10 cellular contexts compared by ENCODE assay signal in the genomic region with DNA sequence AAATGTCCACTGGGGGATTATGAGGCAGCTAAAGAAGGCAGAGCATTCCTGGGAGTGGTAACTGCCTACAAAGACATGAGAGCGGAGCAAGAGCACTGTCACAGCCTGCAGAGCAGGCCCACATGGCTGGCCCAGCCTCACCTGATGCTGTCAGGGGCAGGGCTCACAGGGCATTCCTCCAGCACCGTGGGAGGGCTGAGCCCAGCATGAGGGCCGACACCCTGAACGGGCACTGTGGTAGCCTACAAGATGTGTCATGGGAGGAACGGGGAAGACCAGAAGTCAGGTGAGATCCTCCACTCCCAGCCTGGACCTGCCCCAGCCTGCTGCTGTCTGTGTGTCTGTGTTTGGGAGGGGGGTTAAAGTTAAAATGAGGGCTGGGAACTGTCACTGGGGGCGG. TPM values are rescaled to one million over a fixed set of nuclear protein-coding genes. Genes with fewer than 3 reads are reported as not detected.
DNase-seq lines count a peak whose midpoint lies in the region; ATAC-seq and TF ChIP-seq lines count a peak whose summit lies in the region.
"Had no signal": no experiment of that assay in that cellular context is flagged by ENCODE, and none has a peak within 500 bp of the region (broad histone marks: within the 10 kb centered on the region; RNA-seq: fewer than 3 reads in every experiment).

No MANE protein-coding gene starts in this region.

- 66 to 68% methylated on average over 6 of the region's 6 CpGs for WGBS in heart right ventricle, 2 donors
- 60% methylated on average over 6 of the region's 6 CpGs for WGBS in prostate gland

- POLR2A ChIA-PET in HCT116 (lab: Charles Lee) = no interaction called here
- POLR2A ChIA-PET in activated CD4-positive, alpha-beta memory T cell treated with anti-CD3 and anti-CD28 coated beads for 36 hours (lab: Charles Lee) = interaction anchor here (1.0 to 3.1 kb wide), 5 partner anchors 10 to 42 kb away, joined by 3 to 29 read pairs (median 13); partner anchors contain the start of gene NBEAL2

- peaks cover 34% of the 10 kb centered on the region; the same call in 1 of the 2 replicates for H4K20me1 ChIP-seq in HCT116 (ENCODE audit: insufficient read depth)

- H3K4me1 Mint-ChIP-seq in activated CD4-positive, alpha-beta memory T cell treated with anti-CD3 and anti-CD28 coated beads for 36 hours (ENCODE audit: low read depth) = peaks cover 71% of the 10 kb centered on the region

- CTCF ChIA-PET in HCT116 (lab: Charles Lee) = interaction anchor here (1.8 kb wide), 1 partner anchor 22 kb away, joined by 4 read pairs; no protein-coding TSS in a partner anchor
- CTCF ChIA-PET in activated CD4-positive, alpha-beta memory T cell treated with anti-CD3 and anti-CD28 coated beads for 36 hours (lab: Charles Lee) = interaction anchor here (1.8 to 2.7 kb wide), 2 partner anchors 13 to 53 kb away, joined by 4 to 9 read pairs; no protein-coding TSS in a partner anchor

- no peak overlapping the region for H3K4me3 Mint-ChIP-seq in activated CD4-positive, alpha-beta memory T cell treated with anti-CD3 and anti-CD28 coated beads for 36 hours

- DNase-seq in HCT116 (ENCODE audit: low read depth, low spot score) = no peak
- DNase-seq in activated CD4-positive, alpha-beta memory T cell treated with anti-CD3 and anti-CD28 coated beads for 36 hours = no peak
- no peak for DNase-seq in heart right ventricle
- no peak for DNase-seq in prostate gland (ENCODE audit: low spot score)
- no peak for DNase-seq in SHP77 (lab: John Stamatoyannopoulos, UW)
- DNase-seq in GM20000 (ENCODE audit: low spot score) = no peak
- DNase-seq: EL, NCI-H2171 treated with DMSO at 0.1 percent for 48 hours had no signal

- peak overlapping the region; percentile 21 for H3K9ac ChIP-seq in HCT116 (ENCODE audit: low read length)

- peaks cover 68 to 89% of the 10 kb centered on the region in 2 experiments for H3K4me1 ChIP-seq in HCT116 (ENCODE audit: control insufficient read depth in 1 of 2, insufficient read depth in 2 of 2, low read length in 2 of 2)
- peaks cover 45 to 97% (median 87%) of the 10 kb centered on the region in 9 donors for H3K4me1 ChIP-seq in heart right ventricle
- peaks cover 25% of the 10 kb centered on the region for H3K4me1 ChIP-seq in prostate gland (replicated peaks)

- TF ChIP-seq CTCF in HCT116 (IDR thresholded peaks at IDR 0.05 in 2 of 3, conservative IDR thresholded peaks at IDR 0.05 in 1 of 3; ENCODE audit: borderline replicate concordance in 1 of 3, insufficient read depth in 1 of 3, low read depth in 2 of 3, low read length in 2 of 3) = no peak
- TF ChIP-seq CTCF in heart right ventricle (IDR thresholded peaks at IDR 0.05) = no peak
- TF ChIP-seq CTCF in prostate gland (IDR thresholded peaks at IDR 0.05) = no peak
- no peak for TF ChIP-seq CTCF in GM20000 (IDR thresholded peaks at IDR 0.05; ENCODE audit: extremely low read depth, missing control alignments)

- RAD21 ChIA-PET in HCT116 (lab: Charles Lee; ENCODE audit: low non-redundant PET in 1 of 2, low total read pairs in 2 of 2, uncharacterized antibody in 2 of 2, unreplicated experiment in 2 of 2) = interaction anchor here in 1 of 2 experiments (0.7 kb wide), 1 partner anchor 23 kb away, joined by 3 read pairs; no protein-coding TSS in a partner anchor

- no peaks in the 10 kb centered on the region for H3K9me3 Mint-ChIP-seq in activated CD4-positive, alpha-beta memory T cell treated with anti-CD3 and anti-CD28 coated beads for 36 hours

- no peak overlapping the region for H3K27ac ChIP-seq in HCT116 (ENCODE audit: low read depth, low read length)
- peak overlapping the region in 8 of 10 donors; percentile 69 to 92 (median 84) for H3K27ac ChIP-seq in heart right ventricle
- no peak overlapping the region for H3K27ac ChIP-seq in prostate gland

- TF ChIP-seq POLR2A in HCT116 (IDR thresholded peaks at IDR 0.05; ENCODE audit: borderline replicate concordance, extremely low read depth, insufficient read depth, insufficient read length) (no peak), prostate gland (IDR thresholded peaks at IDR 0.05) (peak; percentile 30)

- H3K9me3 ChIP-seq in HCT116 (ENCODE audit: control insufficient read depth in 1 of 2, insufficient read depth in 1 of 2, low read depth in 1 of 2, low read length in 2 of 2) = no peaks in the 10 kb centered on the region
- no peaks in the 10 kb centered on the region for H3K9me3 ChIP-seq in heart right ventricle
- H3K9me3 ChIP-seq in prostate gland = no peaks in the 10 kb centered on the region

- BruUV-seq in HCT116 (replicated peaks; lab: Mats Ljungman, UMichigan) = no TSS peak

- peak overlapping the region; percentile 64 for H3K4me2 ChIP-seq in HCT116 (ENCODE audit: low read length)

- no peaks in the 10 kb centered on the region for H3K27me3 ChIP-seq in HCT116 (ENCODE audit: insufficient read depth, low read length)
- no peaks in the 10 kb centered on the region for H3K27me3 ChIP-seq in heart right ventricle
- no peaks in the 10 kb centered on the region for H3K27me3 ChIP-seq in prostate gland (replicated peaks; ENCODE audit: insufficient read depth)

- peaks cover 100% of the 10 kb centered on the region for H3K79me2 ChIP-seq in HCT116 (ENCODE audit: insufficient read depth, low read length)

- peak overlapping the region; percentile 95 for H3K27ac Mint-ChIP-seq in activated CD4-positive, alpha-beta memory T cell treated with anti-CD3 and anti-CD28 coated beads for 36 hours

- H3K9me2 ChIP-seq in HCT116 (ENCODE audit: insufficient read depth) = no peaks in the 10 kb centered on the region

- no peak overlapping the region for H2AFZ ChIP-seq in HCT116 (ENCODE audit: low read depth, low read length, poor library complexity, severe bottlenecking)

- no peak overlapping the region for H3K4me3 ChIP-seq in HCT116 (replicated peaks in 1 of 2; ENCODE audit: low read depth in 1 of 2, low read length in 2 of 2)
- H3K4me3 ChIP-seq in heart right ventricle = no peak overlapping the region
- H3K4me3 ChIP-seq in prostate gland = no peak overlapping the region

- TF ChIP-seq RAD21 in HCT116 (IDR thresholded peaks at IDR 0.05; ENCODE audit: low read depth) = no peak

- H3K27me3 Mint-ChIP-seq in activated CD4-positive, alpha-beta memory T cell treated with anti-CD3 and anti-CD28 coated beads for 36 hours = no peaks in the 10 kb centered on the region

- intact Hi-C loops in HCT116 (cut with micrococcal nuclease) = no loop called here
- intact Hi-C loops in activated CD4-positive, alpha-beta memory T cell treated with anti-CD3 and anti-CD28 coated beads for 36 hours (cut with micrococcal nuclease) = loop anchor here (10.0 kb wide), 1 partner anchor 218 kb away; the partner anchor contains the start of gene SETD2
- intact Hi-C loops in heart right ventricle (cut with DNase I) = no loop called here
- intact Hi-C loops in prostate gland (cut with DNase I) = no loop called here

- H3K36me3 ChIP-seq in HCT116 (ENCODE audit: control insufficient read depth in 1 of 2, insufficient read depth in 2 of 2, low read length in 2 of 2) = peaks cover 0 to 9% of the 10 kb centered on the region in 2 experiments; a peak in 1 of 4 replicates
- H3K36me3 ChIP-seq in heart right ventricle = peaks cover 0 to 32% (median 0%) of the 10 kb centered on the region in 9 donors
- H3K36me3 ChIP-seq in prostate gland = no peaks in the 10 kb centered on the region

- H3K36me3 Mint-ChIP-seq in activated CD4-positive, alpha-beta memory T cell treated with anti-CD3 and anti-CD28 coated beads for 36 hours = peaks cover 9% of the 10 kb centered on the region

- ATAC-seq in HCT116 (peak; percentile 7; the same call in 1 of the 2 replicates), heart right ventricle (no peak), GM18502 (IDR thresholded peaks at IDR 0.05; ENCODE audit: poor library complexity, unreplicated experiment) (no peak), HG03520 (IDR thresholded peaks at IDR 0.05; ENCODE audit: unreplicated experiment) (no peak)

TF ChIP-seq in HCT116, 20 proteins besides CTCF, POLR2A, EP300 and RAD21 (continues in another document):
- TF ChIP-seq, protein P1, sequence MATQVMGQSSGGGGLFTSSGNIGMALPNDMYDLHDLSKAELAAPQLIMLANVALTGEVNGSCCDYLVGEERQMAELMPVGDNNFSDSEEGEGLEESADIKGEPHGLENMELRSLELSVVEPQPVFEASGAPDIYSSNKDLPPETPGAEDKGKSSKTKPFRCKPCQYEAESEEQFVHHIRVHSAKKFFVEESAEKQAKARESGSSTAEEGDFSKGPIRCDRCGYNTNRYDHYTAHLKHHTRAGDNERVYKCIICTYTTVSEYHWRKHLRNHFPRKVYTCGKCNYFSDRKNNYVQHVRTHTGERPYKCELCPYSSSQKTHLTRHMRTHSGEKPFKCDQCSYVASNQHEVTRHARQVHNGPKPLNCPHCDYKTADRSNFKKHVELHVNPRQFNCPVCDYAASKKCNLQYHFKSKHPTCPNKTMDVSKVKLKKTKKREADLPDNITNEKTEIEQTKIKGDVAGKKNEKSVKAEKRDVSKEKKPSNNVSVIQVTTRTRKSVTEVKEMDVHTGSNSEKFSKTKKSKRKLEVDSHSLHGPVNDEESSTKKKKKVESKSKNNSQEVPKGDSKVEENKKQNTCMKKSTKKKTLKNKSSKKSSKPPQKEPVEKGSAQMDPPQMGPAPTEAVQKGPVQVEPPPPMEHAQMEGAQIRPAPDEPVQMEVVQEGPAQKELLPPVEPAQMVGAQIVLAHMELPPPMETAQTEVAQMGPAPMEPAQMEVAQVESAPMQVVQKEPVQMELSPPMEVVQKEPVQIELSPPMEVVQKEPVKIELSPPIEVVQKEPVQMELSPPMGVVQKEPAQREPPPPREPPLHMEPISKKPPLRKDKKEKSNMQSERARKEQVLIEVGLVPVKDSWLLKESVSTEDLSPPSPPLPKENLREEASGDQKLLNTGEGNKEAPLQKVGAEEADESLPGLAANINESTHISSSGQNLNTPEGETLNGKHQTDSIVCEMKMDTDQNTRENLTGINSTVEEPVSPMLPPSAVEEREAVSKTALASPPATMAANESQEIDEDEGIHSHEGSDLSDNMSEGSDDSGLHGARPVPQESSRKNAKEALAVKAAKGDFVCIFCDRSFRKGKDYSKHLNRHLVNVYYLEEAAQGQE (IDR thresholded peaks at IDR 0.05; ENCODE audit: low read depth) = no peak
- no peak for TF ChIP-seq ZNF274 (IDR thresholded peaks at IDR 0.05; ENCODE audit: low read depth, low read length)
- no peak for TF ChIP-seq ELF1 (IDR thresholded peaks at IDR 0.05; ENCODE audit: borderline replicate concordance, low read depth)
- no peak for TF ChIP-seq EZH2 (IDR thresholded peaks at IDR 0.05)

RNA-seq across cellular contexts. Expression of gene CCDC12, which starts 30.1 kb away (rescaled TPM):
- total RNA-seq in HCT116 (2021; ENCODE audit: unreplicated experiment) (46.5 TPM), heart right ventricle (10 to 100 TPM; 28.8 to 39.9 (median 33.3) TPM), prostate gland (10 to 100 TPM; 34.6 to 78.7 TPM)
- polyA plus RNA-seq in HCT116 (2012) = 53.5 and 55.3 TPM in 2 replicates
- total RNA-seq in activated CD4-positive, alpha-beta memory T cell treated with anti-CD3 and anti-CD28 coated beads for 36 hours = 10 to 100 TPM; 44.3 to 49.9 TPM
- polyA plus RNA-seq in heart right ventricle = 100 to 1,000 TPM in 1 of 2 donors, 10 to 100 TPM in 1; 86.1 to 137 TPM

RNA-seq across cellular contexts. Expression of gene NBEAL2, which starts 33.0 kb away (rescaled TPM):
- total RNA-seq in HCT116 (2021; ENCODE audit: unreplicated experiment) = 72.9 TPM
- polyA plus RNA-seq in HCT116 (2012) = 55.2 and 61.9 TPM in 2 replicates
- total RNA-seq in activated CD4-positive, alpha-beta memory T cell treated with anti-CD3 and anti-CD28 coated beads for 36 hours = 100 to 1,000 TPM; 114 to 117 TPM
- 10 to 100 TPM in 7 of 10 donors, 1 to 10 TPM in 3; 7.6 to 23.1 (median 10.8) TPM for total RNA-seq in heart right ventricle
- polyA plus RNA-seq in heart right ventricle = 10 to 100 TPM; 44.0 to 51.1 TPM
- 10 to 100 TPM; 25.8 to 53.5 TPM for total RNA-seq in prostate gland

Comparison
In these comparisons a context has a peak if more than half of its experiments do, and no peak if none do; other contexts are left out.
1. H3K27ac ChIP-seq: peak in heart right ventricle (8 of 10); none in HCT116 (single experiment) and prostate gland (0 of 2).